Comparison of ENCODE assay signal across 8 cellular contexts in the genomic region with DNA sequence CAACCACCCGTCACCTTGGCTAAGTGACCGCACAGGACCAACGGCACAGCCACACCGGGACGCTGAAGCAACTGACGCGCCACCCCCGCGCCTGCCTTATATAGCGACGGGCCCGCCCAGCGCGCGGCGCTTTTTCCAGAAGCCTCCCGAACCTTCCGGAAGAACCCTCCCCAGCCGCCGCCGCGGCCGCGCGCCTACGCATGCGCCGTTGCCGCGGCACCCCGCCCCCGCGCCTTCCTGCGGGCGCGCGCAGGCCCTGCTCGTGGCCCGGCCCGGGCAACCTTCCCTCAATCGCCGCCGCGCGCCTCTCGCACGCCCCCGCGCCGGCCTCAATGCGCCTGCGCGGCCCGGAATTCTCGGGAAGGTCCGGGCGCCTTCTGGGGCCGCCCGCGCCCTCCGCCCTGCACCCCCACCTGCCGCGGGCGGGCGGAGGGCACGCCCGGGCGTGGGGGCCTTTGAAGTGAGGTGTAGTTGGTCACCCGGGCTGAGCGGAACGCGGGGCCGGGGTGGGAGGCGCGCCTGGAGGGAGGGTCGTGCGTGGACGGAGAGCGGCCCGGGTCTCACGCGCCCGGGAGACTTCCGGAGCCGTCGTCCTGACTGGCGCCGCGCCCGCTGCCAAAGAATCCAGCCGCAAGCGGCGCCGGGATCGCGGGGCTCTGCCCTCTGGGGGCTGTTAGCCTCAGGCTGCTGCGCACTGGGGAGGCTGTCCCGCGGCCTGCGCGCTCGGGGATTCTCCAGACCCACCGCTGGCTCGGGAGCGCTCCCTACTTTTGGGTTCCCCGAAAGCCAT. TPM values are rescaled to one million over a fixed set of nuclear protein-coding genes. Genes with fewer than 3 reads are reported as not detected.
DNase-seq lines count a peak whose midpoint lies in the region; ATAC-seq and TF ChIP-seq lines count a peak whose summit lies in the region.

Gene HSP90AA1, minus strand, starts transcription at position 73 of the 790 bp plus-strand sequence. CDS start 666 bp downstream, outside the sequence.

- DNase-seq in DMS 273 (lab: John Stamatoyannopoulos, UW; ENCODE audit: unreplicated experiment) (peak; percentile 99), IMR-90 (peak; percentile 88), OCI-LY7 (ENCODE audit: low spot score) (peak; percentile 95), activated T-cell treated with anti-CD3 and anti-CD28 coated beads for 1 hour (ENCODE audit: low read depth) (peak; percentile 97), epidermal melanocyte (ENCODE audit: insufficient read length, low spot score) (peak; percentile 91), mucosa of descending colon (peak; percentile 95 to 97 (median 96))
- peak; percentile 93 to 97 for DNase-seq in stimulated activated CD8-positive, alpha-beta memory T cell treated with anti-CD3 and anti-CD28 coated beads, Interleukin-4, amount 100 ng/mL, for 1 hour (ENCODE audit: low read depth in 2 of 2, low spot score in 1 of 2)

- BruUV-seq in IMR-90 (replicated peaks; lab: Mats Ljungman, UMichigan) = no TSS peak
- no TSS peak for BruUV-seq in OCI-LY7 (replicated peaks; lab: Mats Ljungman, UMichigan)

- peak within 1 kb of the TSS; percentile 96 for H2BK5ac ChIP-seq in IMR-90 (ENCODE audit: low read depth, low read length, poor library complexity, severe bottlenecking)

- no peaks in the 10 kb centered on the region for H3K27me3 ChIP-seq in IMR-90 (ENCODE audit: control insufficient read depth, insufficient read depth, low read length)

- peak within 1 kb of the TSS; percentile 94 to 97 for H4K8ac ChIP-seq in IMR-90 (ENCODE audit: low read depth in 2 of 2, low read length in 2 of 2)

- peak within 1 kb of the TSS; percentile 88 for H3K14ac ChIP-seq in IMR-90 (replicated peaks; ENCODE audit: low read depth, low read length)

- no peaks in the 10 kb centered on the region for H3K9me3 ChIP-seq in IMR-90 (ENCODE audit: control insufficient read depth, insufficient read depth, low read length)
- no peaks in the 10 kb centered on the region for H3K9me3 ChIP-seq in OCI-LY7 (ENCODE audit: low read length)
- H3K9me3 ChIP-seq in mucosa of descending colon = no peaks in the 10 kb centered on the region

- peak within 1 kb of the TSS; percentile 89 for H3K56ac ChIP-seq in IMR-90 (ENCODE audit: extremely low read depth, insufficient read depth, low read length)

- TF ChIP-seq POLR2A in IMR-90 (IDR thresholded peaks at IDR 0.05; ENCODE audit: low read depth, low read length) = peak; percentile 99

- peak within 1 kb of the TSS; percentile 88 for H3K4ac ChIP-seq in IMR-90 (ENCODE audit: low read depth, low read length)

- no peaks in the 10 kb centered on the region for H3K9me2 ChIP-seq in OCI-LY7 (ENCODE audit: insufficient read depth, low read length)

- peaks cover 12 to 34% of the 10 kb centered on the region in 2 experiments for H3K79me1 ChIP-seq in IMR-90 (ENCODE audit: low read depth in 1 of 2, low read length in 2 of 2)

- POLR2A ChIA-PET in IMR-90 (lab: Charles Lee; ENCODE audit: unreplicated experiment) = no interaction called here
- POLR2A ChIA-PET in OCI-LY7 (lab: Charles Lee) = interaction anchor here (0.6 to 1.2 kb wide), 11 partner anchors 9 to 1528 kb away, joined by 3 to 9 read pairs (median 5); partner anchors contain the start of gene ZNF839

- H3K79me2 ChIP-seq in OCI-LY7 (ENCODE audit: insufficient read depth, low read depth, low read length) = peaks cover 46% of the 10 kb centered on the region

- peak within 1 kb of the TSS; percentile 82 for H4K91ac ChIP-seq in IMR-90 (ENCODE audit: insufficient read depth, low read depth, low read length)

- H2BK120ac ChIP-seq in IMR-90 (ENCODE audit: low read depth, low read length) = peak within 1 kb of the TSS; percentile 85; the same call in 1 of the 2 replicates

- H3K4me1 ChIP-seq in IMR-90 (ENCODE audit: control insufficient read depth, insufficient read depth, low read length) = peaks cover 10% of the 10 kb centered on the region
- H3K4me1 ChIP-seq in OCI-LY7 (ENCODE audit: insufficient read depth, low read length, poor library complexity, severe bottlenecking) = peaks cover 53% of the 10 kb centered on the region
- peaks cover 32% of the 10 kb centered on the region for H3K4me1 ChIP-seq in mucosa of descending colon (ENCODE audit: low read depth)

- H3K36me3 ChIP-seq in IMR-90 (ENCODE audit: control insufficient read depth, insufficient read depth, low read length) = peaks cover 30% of the 10 kb centered on the region
- H3K36me3 ChIP-seq in OCI-LY7 (ENCODE audit: insufficient read depth, low read length) = peaks cover 43% of the 10 kb centered on the region
- peaks cover 7% of the 10 kb centered on the region for H3K36me3 ChIP-seq in mucosa of descending colon (ENCODE audit: low read depth)

- no peaks in the 10 kb centered on the region; the same call in 1 of the 2 replicates for H3K9me1 ChIP-seq in IMR-90 (ENCODE audit: insufficient read depth, low read length)

- in situ Hi-C loops in IMR-90 (cut with MboI; ENCODE audit: low sequenced_read_pairs) = loop anchor here (25.0 kb wide), 1 partner anchor 225 kb away; the partner anchor contains the start of genes MOK and ZNF839

- H2AK5ac ChIP-seq in IMR-90 (ENCODE audit: low read depth, low read length) = peak within 1 kb of the TSS; percentile 83

- H3K4me3 ChIP-seq in IMR-90 (ENCODE audit: insufficient read depth, low read depth, low read length) (peak within 1 kb of the TSS; percentile 87), OCI-LY7 (ENCODE audit: low read depth, low read length, poor library complexity, severe bottlenecking) (peak within 1 kb of the TSS; percentile 93), mucosa of descending colon (peak within 1 kb of the TSS; percentile 85)

- peak within 1 kb of the TSS; percentile 82 for H3K18ac ChIP-seq in IMR-90 (ENCODE audit: low read depth, low read length)

- WGBS in IMR-90 (ENCODE audit: extremely low coverage in 2 of 2, insufficient read length in 1 of 2), 2 experiments = 0% methylated on average over 42 of the region's 106 CpGs; no CpG with 5 or more reads in 1 of the 2 experiments

- intact Hi-C loops in IMR-90 (cut with micrococcal nuclease) = loop anchor here (1.0 to 2.0 kb wide), 4 partner anchors 24 to 227 kb away; no protein-coding TSS in a partner anchor
- intact Hi-C loops in OCI-LY7 (cut with micrococcal nuclease; ENCODE audit: unreplicated experiment) = no loop called here
- intact Hi-C loops in mucosa of descending colon (cut with DNase I, micrococcal nuclease) = no loop called here

- CTCF ChIA-PET in IMR-90 (lab: Yijun Ruan, JAX) (no interaction called here), OCI-LY7 (lab: Charles Lee; ENCODE audit: unreplicated experiment) (no interaction called here)

- H4K5ac ChIP-seq in IMR-90 (ENCODE audit: low read depth, low read length) = peak within 1 kb of the TSS; percentile 90

- H2AFZ ChIP-seq in IMR-90 (replicated peaks; ENCODE audit: low read length, poor library complexity) (peak within 1 kb of the TSS; percentile 99), OCI-LY7 (ENCODE audit: low read length) (peak within 1 kb of the TSS; percentile 44)

- no peak within 1 kb of the TSS for H2BK20ac ChIP-seq in IMR-90 (ENCODE audit: low read depth, low read length)

- dilution Hi-C loops in IMR-90 (cut with HindIII; ENCODE audit: low sequenced_read_pairs, unreplicated experiment) = no loop called here

- H2BK15ac ChIP-seq in IMR-90 (ENCODE audit: low read depth, low read length) = no peak within 1 kb of the TSS; the same call in 2 of the 3 replicates

- H4K20me1 ChIP-seq in IMR-90 (ENCODE audit: insufficient read depth, low read length) = peaks cover 38% of the 10 kb centered on the region
- peaks cover 36% of the 10 kb centered on the region for H4K20me1 ChIP-seq in OCI-LY7 (ENCODE audit: insufficient read depth, low read length)

- peak within 1 kb of the TSS; percentile 95 for H3K23ac ChIP-seq in IMR-90 (ENCODE audit: low read depth, low read length)

- peak within 1 kb of the TSS; percentile 99 for H3K4me2 ChIP-seq in IMR-90 (ENCODE audit: low read depth, low read length)
- peak within 1 kb of the TSS; percentile 99 for H3K4me2 ChIP-seq in OCI-LY7 (ENCODE audit: low read length)

- TF ChIP-seq CTCF in IMR-90 (conservative IDR thresholded peaks at IDR 0.05; ENCODE audit: low read depth, low read length) (0 out of 2 replicates have a peak, but pooled peaks have one; percentile 14), OCI-LY7 (conservative IDR thresholded peaks at IDR 0.05; ENCODE audit: low read length) (0 out of 2 replicates have a peak, but pooled peaks have one; percentile 23), mucosa of descending colon (IDR thresholded peaks at IDR 0.05) (no peak)

- peak within 1 kb of the TSS; percentile 95 for H3K9ac ChIP-seq in IMR-90 (ENCODE audit: low read depth, low read length)

- TF ChIP-seq RAD21 in IMR-90 (IDR thresholded peaks at IDR 0.05; ENCODE audit: low read length) = 0 out of 2 replicates have a peak, but pooled peaks have one; percentile 5

- H3K27ac ChIP-seq in IMR-90 (ENCODE audit: insufficient read depth, low read length) (peak within 1 kb of the TSS; percentile 96), OCI-LY7 (ENCODE audit: low read depth, low read length, poor library complexity, severe bottlenecking) (peak within 1 kb of the TSS; percentile 77)

- peak; percentile 51 for ATAC-seq in GM21526 (IDR thresholded peaks at IDR 0.05; ENCODE audit: low FRiP score, unreplicated experiment)
- ATAC-seq in IMR-90 (ENCODE audit: low read depth) = peak; percentile 87
- ATAC-seq in mucosa of descending colon = peak; percentile 94

- peak within 1 kb of the TSS; percentile 91 for H2AK9ac ChIP-seq in IMR-90 (replicated peaks; ENCODE audit: low read depth, low read length, poor library complexity)

TF ChIP-seq in IMR-90, 13 proteins besides CTCF, POLR2A, EP300 and RAD21 (continues in another document):
- TF ChIP-seq BHLHE40 (IDR thresholded peaks at IDR 0.05; ENCODE audit: low read depth, low read length) (peak; percentile 4; the same call in 1 of the 2 replicates), MAFK (IDR thresholded peaks at IDR 0.05; ENCODE audit: low read depth, low read length) (no peak), CHD1 (IDR thresholded peaks at IDR 0.05; ENCODE audit: low read depth, low read length) (no peak; the same call in 1 of the 2 replicates), NFE2L2 (IDR thresholded peaks at IDR 0.05; ENCODE audit: low read depth, low read length) (no peak), RCOR1 (IDR thresholded peaks at IDR 0.05; ENCODE audit: insufficient replicate concordance, low read length) (no peak)

RNA-seq across cellular contexts. Expression of gene HSP90AA1, which starts in this region (rescaled TPM):
- 578 and 1,483 TPM in 2 replicates for total RNA-seq in IMR-90 (2012; rRNA removed)
- 485 and 535 TPM in 2 replicates for polyA plus RNA-seq in IMR-90 (2012; rRNA removed)
- polyA plus RNA-seq in IMR-90 (2012; cell fraction: cytosol; rRNA removed) = 72.4 and 152 TPM in 2 replicates
- polyA plus RNA-seq in IMR-90 (2012; cell fraction: nucleus; rRNA removed; ENCODE audit: low replicate concordance) = 46.8 and 204 TPM in 2 replicates
- 294 and 344 TPM in 2 replicates for total RNA-seq in OCI-LY7 (2014; rRNA removed; shearing (Covaris generic))
- 610 and 704 TPM in 2 replicates for total RNA-seq in OCI-LY7 (2022)
- total RNA-seq in mucosa of descending colon = 100 to 1,000 TPM; 231 to 367 (median 252) TPM

Comparison
In these comparisons a context has a peak if more than half of its experiments do, and no peak if none do; other contexts are left out.
1. Peak in every context shown above with its lines: DNase-seq, ATAC-seq, H3K4me3 ChIP-seq and H3K27ac ChIP-seq.